Comparison of ENCODE assay signal across 19 cellular contexts in the genomic region with DNA sequence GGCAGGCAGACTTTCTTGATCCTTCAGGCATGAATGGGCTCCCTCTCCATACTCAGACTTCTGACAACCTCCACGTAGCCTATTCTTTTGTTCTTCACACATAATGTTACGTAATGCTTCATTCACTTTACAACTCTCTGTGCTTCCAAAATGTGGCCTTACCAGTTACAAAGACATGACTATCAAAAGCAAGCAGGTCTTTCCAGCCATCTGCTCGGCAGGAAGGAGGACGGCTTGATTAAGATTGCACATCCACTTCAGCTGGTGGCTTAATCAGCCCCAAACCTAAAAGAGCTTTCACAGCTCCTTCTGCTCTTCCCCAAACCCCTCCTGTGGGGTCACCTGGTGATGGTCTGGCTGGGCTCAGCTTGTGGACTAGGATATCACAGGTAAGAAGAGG.
DNase-seq lines count a peak whose midpoint lies in the region; ATAC-seq and TF ChIP-seq lines count a peak whose summit lies in the region.
"Had no signal": no experiment of that assay in that cellular context is flagged by ENCODE, and none has a peak within 500 bp of the region (broad histone marks: within the 10 kb centered on the region; RNA-seq: fewer than 3 reads in every experiment).

No MANE protein-coding gene starts in this region.

- no peaks in the 10 kb centered on the region for H3K36me3 ChIP-seq in suprapubic skin
- H3K36me3 ChIP-seq in MG63: no peaks in the 10 kb centered on the region
- H3K36me3 ChIP-seq: adrenal gland had no signal

- intact Hi-C loops in activated CD8-positive, alpha-beta T cell treated with anti-CD3 and anti-CD28 coated beads for 36 hours (cut with micrococcal nuclease): no loop called here

- POLR2A ChIA-PET in activated CD8-positive, alpha-beta T cell treated with anti-CD3 and anti-CD28 coated beads for 36 hours (lab: Charles Lee): no interaction called here

- H3K27ac ChIP-seq in suprapubic skin: no peak overlapping the region
- H3K27ac ChIP-seq: adrenal gland had no signal

- DNase-seq in NCI-H82 (lab: John Stamatoyannopoulos, UW) (peak; percentile 74), NCI-H82 treated with DMSO at 0.1 percent for 48 hours (lab: John Stamatoyannopoulos, UW; ENCODE audit: unreplicated experiment) (no peak), NOMO-1 treated with DMSO at 0.1 percent for 48 hours (lab: John Stamatoyannopoulos, UW; ENCODE audit: unreplicated experiment) (peak; percentile 55), dermis blood vessel endothelial cell (peak; percentile 23), suprapubic skin (ENCODE audit: low spot score in 2 of 2) (peak; percentile 15 to 19), foreskin melanocyte (no peak), MG63 (no peak)
- no peak for DNase-seq in activated CD8-positive, alpha-beta T cell treated with anti-CD3 and anti-CD28 coated beads for 36 hours
- DNase-seq: activated CD4-positive, CD25-positive, alpha-beta regulatory T cell treated with anti-CD3 and anti-CD28 coated beads, Interleukin-2, amount 50 U/mL, for 72 hours; adrenal gland; caudate nucleus; CD4-positive, alpha-beta T cell; hippocampal formation; NCI-H2081; Right ventricle myocardium superior; stimulated activated naive CD8-positive, alpha-beta T cell treated with anti-CD3 and anti-CD28 coated beads, Interleukin-15, Interleukin-2, amounts not matched to agents 100 U/mL and 50 U/mL, for 24 hours; T-helper 17 cell had no signal

- H3K27ac Mint-ChIP-seq in activated CD8-positive, alpha-beta T cell treated with anti-CD3 and anti-CD28 coated beads for 36 hours: no peak overlapping the region
- H3K27ac Mint-ChIP-seq: activated T-helper 17 cell treated with anti-CD3 and anti-CD28 coated beads, Interleukin-2, amount 50 U/mL, for 72 hours; CD4-positive, alpha-beta T cell; natural killer cell treated with Interleukin-12 subunit alpha and Interleukin-12 subunit beta and Interleukin-15 and Interleukin-18, amount 100 ng/mL, for 72 hours; T-helper 17 cell had no signal

- 66% methylated on average over 4 of the region's 4 CpGs for WGBS in suprapubic skin

- H3K4me3 ChIP-seq in suprapubic skin: no peak overlapping the region
- no peak overlapping the region for H3K4me3 ChIP-seq in MG63
- H3K4me3 ChIP-seq: adrenal gland had no signal

- TF ChIP-seq CTCF in suprapubic skin (IDR thresholded peaks at IDR 0.05): no peak
- TF ChIP-seq CTCF in activated CD8-positive, alpha-beta T cell treated with anti-CD3 and anti-CD28 coated beads for 36 hours (IDR thresholded peaks at IDR 0.05): no peak

- TF ChIP-seq EP300 in suprapubic skin (IDR thresholded peaks at IDR 0.05): no peak

- H3K4me3 Mint-ChIP-seq in activated CD8-positive, alpha-beta T cell treated with anti-CD3 and anti-CD28 coated beads for 36 hours: no peak overlapping the region
- H3K4me3 Mint-ChIP-seq: activated T-helper 17 cell treated with anti-CD3 and anti-CD28 coated beads, Interleukin-2, amount 50 U/mL, for 72 hours; CD4-positive, alpha-beta T cell; natural killer cell treated with Interleukin-12 subunit alpha and Interleukin-12 subunit beta and Interleukin-15 and Interleukin-18, amount 100 ng/mL, for 72 hours; T-helper 17 cell had no signal

- H3K27me3 Mint-ChIP-seq in activated CD8-positive, alpha-beta T cell treated with anti-CD3 and anti-CD28 coated beads for 36 hours: peaks cover 8% of the 10 kb centered on the region

- H3K4me1 Mint-ChIP-seq in activated CD8-positive, alpha-beta T cell treated with anti-CD3 and anti-CD28 coated beads for 36 hours (ENCODE audit: low read depth): peaks cover 1% of the 10 kb centered on the region
- H3K4me1 Mint-ChIP-seq: activated T-helper 17 cell treated with anti-CD3 and anti-CD28 coated beads, Interleukin-2, amount 50 U/mL, for 72 hours; T-helper 17 cell had no signal

- no peaks in the 10 kb centered on the region for H3K36me3 Mint-ChIP-seq in activated CD8-positive, alpha-beta T cell treated with anti-CD3 and anti-CD28 coated beads for 36 hours (ENCODE audit: low read depth)
- H3K36me3 Mint-ChIP-seq: natural killer cell treated with Interleukin-12 subunit alpha and Interleukin-12 subunit beta and Interleukin-15 and Interleukin-18, amount 100 ng/mL, for 72 hours had no signal

- H3K9me3 Mint-ChIP-seq in activated CD8-positive, alpha-beta T cell treated with anti-CD3 and anti-CD28 coated beads for 36 hours: no peaks in the 10 kb centered on the region
- H3K9me3 Mint-ChIP-seq: activated T-helper 17 cell treated with anti-CD3 and anti-CD28 coated beads, Interleukin-2, amount 50 U/mL, for 72 hours; CD4-positive, alpha-beta T cell; natural killer cell treated with Interleukin-12 subunit alpha and Interleukin-12 subunit beta and Interleukin-15 and Interleukin-18, amount 100 ng/mL, for 72 hours had no signal

- TF ChIP-seq POLR2A in suprapubic skin (IDR thresholded peaks at IDR 0.05): no peak

- no peak for ATAC-seq in activated CD8-positive, alpha-beta T cell treated with anti-CD3 and anti-CD28 coated beads for 36 hours
- ATAC-seq: activated T-helper 17 cell treated with anti-CD3 and anti-CD28 coated beads, Interleukin-2, amount 50 U/mL, for 72 hours; natural killer cell treated with Interleukin-12 subunit alpha and Interleukin-12 subunit beta and Interleukin-15 and Interleukin-18, amount 100 ng/mL, for 72 hours; stimulated activated naive CD8-positive, alpha-beta T cell treated with anti-CD3 and anti-CD28 coated beads, Interleukin-15, Interleukin-2, amounts not matched to agents 100 U/mL and 50 U/mL, for 24 hours; T-helper 17 cell had no signal

- H3K27me3 ChIP-seq in suprapubic skin: no peaks in the 10 kb centered on the region
- H3K27me3 ChIP-seq in MG63: no peaks in the 10 kb centered on the region
- H3K27me3 ChIP-seq: adrenal gland had no signal

- H3K9me3 ChIP-seq in suprapubic skin: no peaks in the 10 kb centered on the region
- H3K9me3 ChIP-seq in MG63: no peaks in the 10 kb centered on the region
- H3K9me3 ChIP-seq: adrenal gland had no signal

- CTCF ChIA-PET in activated CD8-positive, alpha-beta T cell treated with anti-CD3 and anti-CD28 coated beads for 36 hours (lab: Charles Lee): interaction anchor here (1.2 kb wide), 1 partner anchor 325 kb away, joined by 3 read pairs; no protein-coding TSS in a partner anchor

- H3K4me1 ChIP-seq in suprapubic skin: peaks cover 14% of the 10 kb centered on the region
- H3K4me1 ChIP-seq: adrenal gland had no signal

Comparison
In these comparisons a context has a peak if more than half of its experiments do, and no peak if none do; other contexts are left out.
1. DNase-seq: peak in NCI-H82 (single experiment), NOMO-1 treated with DMSO at 0.1 percent for 48 hours (single experiment), dermis blood vessel endothelial cell (single experiment) and suprapubic skin (2 of 2); none in NCI-H82 treated with DMSO at 0.1 percent for 48 hours (single experiment), activated CD8-positive, alpha-beta T cell treated with anti-CD3 and anti-CD28 coated beads for 36 hours (single experiment), foreskin melanocyte (single experiment) and MG63 (single experiment).